ENCODE assay signal across 8 cellular contexts in genomic region chr5:158958048-158958994, GRCh38.
A peak's percentile ranks its signal among the peaks of the same experiment; 100 is the strongest.
DNase-seq lines count a peak whose midpoint lies in the region; ATAC-seq, FAIRE-seq and TF ChIP-seq lines count a peak whose summit lies in the region.

No MANE protein-coding gene starts in this region.

- FAIRE-seq in H1 (lab: Jason Lieb, UNC) = peak; percentile 97

- TF ChIP-seq POLR2A in heart left ventricle (IDR thresholded peaks at IDR 0.05) = no peak
- no peak for TF ChIP-seq POLR2A in H1 (IDR thresholded peaks at IDR 0.05; ENCODE audit: control extremely low read depth in 1 of 2, low read depth in 2 of 2, low read length in 2 of 2)

- no peaks in the 10 kb centered on the region for H3K79me1 ChIP-seq in H1 (ENCODE audit: low read depth, low read length)

- peaks cover 0 to 42% (median 14%) of the 10 kb centered on the region in 12 donors for H3K4me1 ChIP-seq in heart left ventricle
- peaks cover 3 to 11% (median 7%) of the 10 kb centered on the region in 4 experiments; a peak in 4 of 7 replicates for H3K4me1 ChIP-seq in H1 (replicated peaks in 1 of 4; ENCODE audit: control insufficient read depth in 3 of 4, insufficient read depth in 4 of 4, low read length in 3 of 4)
- peaks cover 8 to 49% (median 29%) of the 10 kb centered on the region in 5 donors for H3K4me1 ChIP-seq in subcutaneous abdominal adipose tissue (ENCODE audit: control insufficient read depth in 5 of 5, insufficient read depth in 5 of 5, low read length in 5 of 5)

- peak in 1 of 2 experiments; percentile 23; a peak in 2 of 4 replicates for TF ChIP-seq RAD21 in H1 (IDR thresholded peaks at IDR 0.05 in 1 of 2, conservative IDR thresholded peaks at IDR 0.05 in 1 of 2; ENCODE audit: low read depth in 2 of 2, low read length in 2 of 2)

- no peak overlapping the region for H3K23ac ChIP-seq in H1 (ENCODE audit: insufficient read length)

- H3K4me3 ChIP-seq in heart left ventricle (no peak overlapping the region), H1 (ENCODE audit: extremely low read depth in 1 of 4, insufficient read depth in 2 of 4, low read depth in 3 of 4, low read length in 4 of 4) (peak overlapping the region in 2 of 4 experiments; percentile 24 to 33; a peak in 2 of 8 replicates), subcutaneous abdominal adipose tissue (ENCODE audit: low read depth in 1 of 5, low read length in 5 of 5) (peak overlapping the region in 1 of 5 donors; percentile 15)

- H3K4me3 Mint-ChIP-seq in natural killer cell = no peak overlapping the region

- peak in 1 of 2 experiments; percentile 83; a peak in 1 of 3 replicates for TF ChIP-seq EP300 in H1 (IDR thresholded peaks at IDR 0.05; ENCODE audit: borderline replicate concordance in 1 of 2, low read depth in 2 of 2, low read length in 2 of 2)

- H3K18ac ChIP-seq in H1 (ENCODE audit: extremely low read depth, low read length) = no peak overlapping the region

- no peak overlapping the region for H3K56ac ChIP-seq in H1 (replicated peaks; ENCODE audit: insufficient read length, low read depth, low read length)

- H3K36me3 ChIP-seq in heart left ventricle (peaks cover 0 to 6% (median 0%) of the 10 kb centered on the region in 9 donors), H1 (ENCODE audit: control insufficient read depth in 2 of 4, insufficient read depth in 4 of 4, low read length in 3 of 4) (no peaks in the 10 kb centered on the region), subcutaneous abdominal adipose tissue (ENCODE audit: control insufficient read depth in 5 of 5, insufficient read depth in 5 of 5, low read length in 5 of 5) (peaks cover 0 to 3% (median 0%) of the 10 kb centered on the region in 5 donors)

- peaks cover 4% of the 10 kb centered on the region; the same call in 1 of the 2 replicates for H3K23me2 ChIP-seq in H1 (ENCODE audit: low read depth, low read length)

- H3K36me3 Mint-ChIP-seq in natural killer cell = no peaks in the 10 kb centered on the region

- peaks cover 2 to 22% of the 10 kb centered on the region in 2 donors for H3K27me3 Mint-ChIP-seq in natural killer cell (ENCODE audit: low read depth in 2 of 2)

- no peak overlapping the region for H3K14ac ChIP-seq in H1 (ENCODE audit: insufficient read length)

- H3K79me2 ChIP-seq in H1 (ENCODE audit: control insufficient read depth in 1 of 2, insufficient read depth in 2 of 2, low read length in 2 of 2) = no peaks in the 10 kb centered on the region

- no peaks in the 10 kb centered on the region for H3K27me3 ChIP-seq in heart left ventricle
- peaks cover 17 to 66% (median 48%) of the 10 kb centered on the region in 4 experiments for H3K27me3 ChIP-seq in H1 (replicated peaks in 1 of 4; ENCODE audit: control insufficient read depth in 3 of 4, extremely low read depth in 1 of 4, insufficient read depth in 3 of 4, low read length in 3 of 4)
- H3K27me3 ChIP-seq in subcutaneous abdominal adipose tissue (ENCODE audit: control insufficient read depth in 5 of 5, insufficient read depth in 4 of 5, low read length in 5 of 5) = no peaks in the 10 kb centered on the region

- TF ChIP-seq CTCF in heart left ventricle (IDR thresholded peaks at IDR 0.05) = no peak
- TF ChIP-seq CTCF in H1 (IDR thresholded peaks at IDR 0.05; ENCODE audit: control extremely low read depth in 1 of 3, insufficient read depth in 1 of 3, low read depth in 1 of 3, low read length in 3 of 3) = no peak
- no peak for TF ChIP-seq CTCF in natural killer cell (IDR thresholded peaks at IDR 0.05)

- no peaks in the 10 kb centered on the region for H3K4me1 Mint-ChIP-seq in natural killer cell

- no peak overlapping the region for H2BK120ac ChIP-seq in H1 (replicated peaks; ENCODE audit: low read depth, low read length)

- ATAC-seq in heart left ventricle = peak in 3 of 4 donors; percentile 33 to 64 (median 63)
- no peak for ATAC-seq in Right ventricle myocardium inferior
- peak; percentile 33 for ATAC-seq in HG03045 (IDR thresholded peaks at IDR 0.05; ENCODE audit: unreplicated experiment)
- ATAC-seq in natural killer cell = no peak

- CTCF ChIA-PET in H1 (lab: Charles Lee; ENCODE audit: partially characterized antibody) = interaction anchor here (0.5 to 1.3 kb wide), 3 partner anchors 14 to 737 kb away, joined by 3 read pairs; no protein-coding TSS in a partner anchor

- no peak overlapping the region for H4K8ac ChIP-seq in H1 (ENCODE audit: extremely low read depth, insufficient read depth, low read length)

- H2BK15ac ChIP-seq in H1 (ENCODE audit: low read length) = no peak overlapping the region

- H3K27ac Mint-ChIP-seq in natural killer cell = no peak overlapping the region

- no peak overlapping the region for H2AFZ ChIP-seq in H1 (ENCODE audit: low read length)

- no peaks in the 10 kb centered on the region for H3K9me3 Mint-ChIP-seq in natural killer cell

- H3K27ac ChIP-seq in heart left ventricle (peak overlapping the region in 9 of 12 donors; percentile 29 to 66 (median 45)), H1 (ENCODE audit: low read depth, low read length) (no peak overlapping the region), subcutaneous abdominal adipose tissue (ENCODE audit: low read depth, low read length) (peak overlapping the region; percentile 75)

- H3K4ac ChIP-seq in H1 (replicated peaks; ENCODE audit: insufficient read length, low read depth, low read length) = no peak overlapping the region

- DNase-seq in heart left ventricle = no peak
- no peak for DNase-seq in Right ventricle myocardium inferior (ENCODE audit: missing footprints)
- peak; percentile 46 to 49 for DNase-seq in H1 (ENCODE audit: low read depth in 1 of 2, low spot score in 2 of 2)
- no peak for DNase-seq in superior temporal gyrus (ENCODE audit: extremely low spot score)
- DNase-seq in NCI-H510A (lab: John Stamatoyannopoulos, UW) = no peak
- no peak for DNase-seq in natural killer cell

- no peak overlapping the region for H2BK12ac ChIP-seq in H1 (ENCODE audit: low read depth, low read length)

- H3K9me3 ChIP-seq in heart left ventricle = peaks cover 0 to 11% (median 0%) of the 10 kb centered on the region in 12 donors
- H3K9me3 ChIP-seq in H1 (ENCODE audit: insufficient read depth in 2 of 2, low read depth in 1 of 2, low read length in 1 of 2) = 0 out of 4 replicates have a peak, but pooled peaks cover 0 to 3% of the 10 kb centered on the region in 2 experiments
- H3K9me3 ChIP-seq in subcutaneous abdominal adipose tissue (ENCODE audit: control insufficient read depth in 5 of 5, low read length in 5 of 5) = peaks cover 0 to 5% (median 0%) of the 10 kb centered on the region in 5 donors

- no peak overlapping the region for H2AK5ac ChIP-seq in H1 (ENCODE audit: low read depth, low read length)

- WGBS in heart left ventricle, 4 donors = 47 to 55% (median 49%) methylated on average over 15 of the region's 15 CpGs
- 33% methylated on average over 15 of the region's 15 CpGs; no CpG with 5 or more reads in 1 of the 2 experiments for WGBS in H1 (ENCODE audit: extremely low coverage in 1 of 2, insufficient coverage in 1 of 2, insufficient read length in 1 of 2, insufficient replicate concordance in 2 of 2, low coverage in 1 of 2, low lambda C conversion rate in 2 of 2, missing lambda C conversion rate in 1 of 2), 2 experiments

- H2BK20ac ChIP-seq in H1 (ENCODE audit: low read length) = no peak overlapping the region

- H3K4me2 ChIP-seq in H1 (ENCODE audit: insufficient read depth in 1 of 2, low read depth in 2 of 2, low read length in 2 of 2) = peak overlapping the region; percentile 46 to 51; a peak in 2 of 4 replicates

- intact Hi-C loops in heart left ventricle (cut with DNase I) = no loop called here
- intact Hi-C loops in Right ventricle myocardium inferior (cut with DNase I) = no loop called here
- intact Hi-C loops in natural killer cell (cut with micrococcal nuclease) = no loop called here

- no peak overlapping the region for H4K91ac ChIP-seq in H1 (replicated peaks; ENCODE audit: insufficient read length, low read length)

- H3K9ac ChIP-seq in H1 (replicated peaks in 1 of 4; ENCODE audit: extremely low read depth in 1 of 4, low read depth in 3 of 4, low read length in 3 of 4) (no peak overlapping the region), subcutaneous abdominal adipose tissue (ENCODE audit: low read length in 5 of 5) (peak overlapping the region in 4 of 5 donors; percentile 17 to 56 (median 40))

- no peak overlapping the region for H2BK5ac ChIP-seq in H1 (ENCODE audit: low read depth, low read length)

- no peak overlapping the region for H4K5ac ChIP-seq in H1 (ENCODE audit: insufficient read length, low read depth, low read length)

- peaks cover 0 to 1% of the 10 kb centered on the region in 2 experiments for H4K20me1 ChIP-seq in H1 (replicated peaks in 1 of 2; ENCODE audit: control insufficient read depth in 1 of 2, insufficient read depth in 2 of 2, low read length in 2 of 2)

- POLR2A ChIA-PET in H1 (lab: Charles Lee; ENCODE audit: partially characterized antibody) = interaction anchor here (0.6 kb wide), 1 partner anchor 498 kb away, joined by 4 read pairs; no protein-coding TSS in a partner anchor

TF ChIP-seq in H1, 55 proteins besides CTCF, POLR2A, EP300 and RAD21 (continues in another document):
- no peak for TF ChIP-seq KDM1A (IDR thresholded peaks at IDR 0.05; ENCODE audit: borderline replicate concordance, low read length)
- no peak for TF ChIP-seq RNF2 (IDR thresholded peaks at IDR 0.05; ENCODE audit: borderline replicate concordance, low read depth, low read length, missing control alignments, poor library complexity, severe bottlenecking)
- TF ChIP-seq NRF1 (IDR thresholded peaks at IDR 0.05; ENCODE audit: low read depth, low read length) = no peak
- TF ChIP-seq ATF2 (IDR thresholded peaks at IDR 0.05; ENCODE audit: low read length) = peak; percentile 50; the same call in 1 of the 2 replicates
- TF ChIP-seq YY1 (IDR thresholded peaks at IDR 0.05; ENCODE audit: low read depth, low read length) = peak; percentile 63
- TF ChIP-seq CHD1 (IDR thresholded peaks at IDR 0.05; ENCODE audit: low read depth, low read length) = no peak
- no peak for TF ChIP-seq ASH2L (IDR thresholded peaks at IDR 0.05; ENCODE audit: low read length)
- TF ChIP-seq KDM5A (IDR thresholded peaks at IDR 0.05; ENCODE audit: low read length) = no peak
- TF ChIP-seq TBP (IDR thresholded peaks at IDR 0.05; ENCODE audit: low read depth, low read length) = no peak
- TF ChIP-seq SIRT6 (IDR thresholded peaks at IDR 0.05; ENCODE audit: low read length) = no peak
- peak; percentile 80 for TF ChIP-seq SP1 (IDR thresholded peaks at IDR 0.05; ENCODE audit: low read depth, low read length)
- no peak for TF ChIP-seq PHF8 (conservative IDR thresholded peaks at IDR 0.05; ENCODE audit: low read depth, low read length)

Comparison
In these comparisons a context has a peak if more than half of its experiments do, and no peak if none do; other contexts are left out.
1. ATAC-seq: peak in heart left ventricle (3 of 4) and HG03045 (single experiment); none in Right ventricle myocardium inferior (single experiment) and natural killer cell (0 of 3).
2. DNase-seq: peak in H1 (2 of 2); none in heart left ventricle (0 of 5), Right ventricle myocardium inferior (single experiment), superior temporal gyrus (single experiment), NCI-H510A (single experiment) and natural killer cell (single experiment).
3. H3K9ac ChIP-seq: peak in subcutaneous abdominal adipose tissue (4 of 5); none in H1 (0 of 4).